12 cellular contexts compared by ENCODE assay signal in genomic region chr9:77980622-77981021, GRCh38. TPM values are rescaled to one million over a fixed set of nuclear protein-coding genes. Genes with fewer than 3 reads are reported as not detected.
DNase-seq lines count a peak whose midpoint lies in the region; ATAC-seq and TF ChIP-seq lines count a peak whose summit lies in the region.
"Had no signal": no experiment of that assay in that cellular context is flagged by ENCODE, and none has a peak within 500 bp of the region (broad histone marks: within the 10 kb centered on the region; RNA-seq: fewer than 3 reads in every experiment).

No MANE protein-coding gene starts in this region.

- H3K27me3 ChIP-seq in Loucy (ENCODE audit: insufficient read depth, low read length, poor library complexity, severe bottlenecking) (no peaks in the 10 kb centered on the region), heart right ventricle (no peaks in the 10 kb centered on the region)

- H3K9me2 ChIP-seq in Loucy (replicated peaks; ENCODE audit: low read depth, low read length): no peaks in the 10 kb centered on the region

- H3K4me1 ChIP-seq in Loucy (ENCODE audit: insufficient read depth, low read length, poor library complexity, severe bottlenecking) (peaks cover 80% of the 10 kb centered on the region), heart right ventricle (peaks cover 0 to 78% (median 53%) of the 10 kb centered on the region in 9 donors)

- H3K9me3 ChIP-seq in Loucy (ENCODE audit: insufficient read depth, low read depth, low read length) (no peaks in the 10 kb centered on the region), heart right ventricle (no peaks in the 10 kb centered on the region)

- H3K4me3 ChIP-seq in AG10803 (ENCODE audit: low read length) (no peak overlapping the region), Loucy (ENCODE audit: low read length, poor library complexity, severe bottlenecking) (no peak overlapping the region), choroid plexus epithelial cell (ENCODE audit: low read depth, low read length) (no peak overlapping the region), heart right ventricle (no peak overlapping the region)
- H3K4me3 ChIP-seq: skin epidermis had no signal

- H3K36me3 ChIP-seq in Loucy (ENCODE audit: insufficient read depth, low read length): peaks cover 19% of the 10 kb centered on the region; the same call in 1 of the 2 replicates
- H3K36me3 ChIP-seq in heart right ventricle: no peaks in the 10 kb centered on the region

- no peak overlapping the region for H2AFZ ChIP-seq in Loucy (ENCODE audit: low read length)

- ATAC-seq in activated CD4-positive, CD25-positive, alpha-beta regulatory T cell treated with anti-CD3 and anti-CD28 coated beads, Interleukin-2, amount 50 U/mL, for 24 hours: no peak
- ATAC-seq in heart right ventricle: no peak
- ATAC-seq: activated CD8-positive, alpha-beta T cell treated with anti-CD3 and anti-CD28 coated beads for 36 hours had no signal

- peak overlapping the region; percentile 50 for H3K9ac ChIP-seq in Loucy (ENCODE audit: low read depth, low read length, poor library complexity, severe bottlenecking)

- intact Hi-C loops in heart right ventricle (cut with DNase I): loop anchor here in 2 of 10 donors (10.0 kb wide), 2 partner anchors 134 to 144 kb away; no protein-coding TSS in a partner anchor

- H3K79me2 ChIP-seq in Loucy (ENCODE audit: insufficient read depth, low read length): peaks cover 100% of the 10 kb centered on the region

- H3K4me2 ChIP-seq in Loucy (ENCODE audit: low read depth, low read length, poor library complexity, severe bottlenecking): peak overlapping the region; percentile 33

- peak overlapping the region in 4 of 10 donors; percentile 15 to 56 (median 21) for H3K27ac ChIP-seq in heart right ventricle

- TF ChIP-seq CTCF in AG10803 (conservative IDR thresholded peaks at IDR 0.05; ENCODE audit: low read length): no peak
- TF ChIP-seq CTCF in Loucy (conservative IDR thresholded peaks at IDR 0.05; ENCODE audit: low read length): no peak
- no peak for TF ChIP-seq CTCF in choroid plexus epithelial cell (conservative IDR thresholded peaks at IDR 0.05; ENCODE audit: low read depth, low read length)
- no peak for TF ChIP-seq CTCF in heart right ventricle (IDR thresholded peaks at IDR 0.05)

- peak; percentile 38 for DNase-seq in AG10803 (ENCODE audit: low read depth)
- peak; percentile 64 for DNase-seq in choroid plexus epithelial cell (ENCODE audit: low read depth)
- DNase-seq in middle frontal gyrus (ENCODE audit: extremely low spot score, low spot score): peak; percentile 22
- DNase-seq in activated CD4-positive, alpha-beta T cell treated with anti-CD3 and anti-CD28 coated beads for 48 hours: no peak
- no peak for DNase-seq in heart right ventricle
- DNase-seq in retina: no peak
- DNase-seq: activated naive CD4-positive, alpha-beta T cell treated with Interleukin-2 at 50 U/mL for 16 hours; endodermal cell had no signal

- 0 out of 2 replicates have a peak, but pooled peaks cover 3% of the 10 kb centered on the region for H3F3A ChIP-seq in Loucy (ENCODE audit: low read depth)

- peaks cover 74% of the 10 kb centered on the region for H4K20me1 ChIP-seq in Loucy (ENCODE audit: insufficient read depth, low read length, poor library complexity, severe bottlenecking)

RNA-seq across cellular contexts. Expression of gene GNAQ, which starts 51.0 kb away (rescaled TPM):
- total RNA-seq in heart right ventricle: 10 to 100 TPM in 9 of 10 donors, 1 to 10 TPM in 1; 6.9 to 19.8 (median 13.8) TPM
- polyA plus RNA-seq in heart right ventricle: 10 to 100 TPM in 1 of 2 donors, 1 to 10 TPM in 1; 5.4 to 10.6 TPM

Comparison
In these comparisons a context has a peak if more than half of its experiments do, and no peak if none do; other contexts are left out.
1. DNase-seq: peak in AG10803 (single experiment), choroid plexus epithelial cell (single experiment) and middle frontal gyrus (single experiment); none in activated CD4-positive, alpha-beta T cell treated with anti-CD3 and anti-CD28 coated beads for 48 hours (single experiment), heart right ventricle (0 of 2) and retina (single experiment).